In the genomic region with DNA sequence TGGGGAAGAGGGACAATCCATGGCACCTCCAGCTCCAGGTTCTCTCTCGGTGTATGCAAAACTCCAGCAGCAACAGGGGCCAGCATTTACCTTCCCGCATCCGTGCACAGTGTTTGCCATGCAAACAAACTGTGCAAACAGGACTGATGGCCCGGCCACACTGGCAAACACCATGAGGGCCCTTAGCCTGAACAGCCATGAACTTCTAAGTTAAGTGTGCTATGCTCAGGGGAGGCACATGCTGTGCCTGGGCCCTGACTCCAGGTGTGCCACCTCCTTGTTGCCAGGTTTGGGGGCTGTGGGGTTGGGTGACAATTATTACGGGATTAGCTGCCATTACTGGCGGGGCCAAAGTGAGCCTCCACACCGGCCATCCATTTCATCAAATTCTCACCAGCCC, we compare ENCODE assay signal across 1 cellular context.
A peak's percentile ranks its signal among the peaks of the same experiment; 100 is the strongest.
TF ChIP-seq lines count a peak whose summit lies in the region.

No MANE protein-coding gene starts in this region.

TF ChIP-seq in HepG2, 621 proteins besides CTCF, POLR2A, EP300 and RAD21 (continued from another document and continues in another):
- peak; percentile 35 for TF ChIP-seq ZNF883 (CRISPR knock-in tag; IDR thresholded peaks at IDR 0.05; ENCODE audit: not compliant biosample characterization)
- no peak for TF ChIP-seq SP1 (IDR thresholded peaks at IDR 0.05)
- TF ChIP-seq SP1 (CRISPR knock-in tag; IDR thresholded peaks at IDR 0.05): no peak
- TF ChIP-seq SKI (IDR thresholded peaks at IDR 0.05; ENCODE audit: partially characterized antibody): peak; percentile 91
- TF ChIP-seq ARNTL (CRISPR knock-in tag; IDR thresholded peaks at IDR 0.05): peak; percentile 70
- TF ChIP-seq ZNF543 (CRISPR knock-in tag; IDR thresholded peaks at IDR 0.05): no peak
- no peak for TF ChIP-seq GFI1 (CRISPR knock-in tag; IDR thresholded peaks at IDR 0.05; ENCODE audit: borderline replicate concordance)
- peak; percentile 32; the same call in 1 of the 2 replicates for TF ChIP-seq TFAP4 (IDR thresholded peaks at IDR 0.05; ENCODE audit: borderline replicate concordance, low read depth)
- TF ChIP-seq FIP1L1 (IDR thresholded peaks at IDR 0.05; ENCODE audit: borderline replicate concordance, insufficient read depth, low read depth, low read length): no peak
- no peak for TF ChIP-seq MTF1 (CRISPR knock-in tag; IDR thresholded peaks at IDR 0.05)
- peak; percentile 79 for TF ChIP-seq HIC2 (CRISPR knock-in tag; IDR thresholded peaks at IDR 0.05; ENCODE audit: low read depth)
- no peak for TF ChIP-seq ZNF180 (CRISPR knock-in tag; IDR thresholded peaks at IDR 0.05; ENCODE audit: borderline replicate concordance, low read depth)
- TF ChIP-seq SP2 (CRISPR knock-in tag; IDR thresholded peaks at IDR 0.05): no peak
- 0 out of 2 replicates have a peak, but pooled peaks have one; percentile 72 for TF ChIP-seq ZFP37 (CRISPR knock-in tag; IDR thresholded peaks at IDR 0.05; ENCODE audit: borderline replicate concordance)
- no peak for TF ChIP-seq ARNT2 (CRISPR knock-in tag; IDR thresholded peaks at IDR 0.05; ENCODE audit: low read depth)
- peak; percentile 76; the same call in 1 of the 2 replicates for TF ChIP-seq MTA1 (CRISPR knock-in tag; IDR thresholded peaks at IDR 0.05; ENCODE audit: borderline replicate concordance)
- no peak for TF ChIP-seq ZFP36L1 (CRISPR knock-in tag; IDR thresholded peaks at IDR 0.05)
- TF ChIP-seq, protein P1, sequence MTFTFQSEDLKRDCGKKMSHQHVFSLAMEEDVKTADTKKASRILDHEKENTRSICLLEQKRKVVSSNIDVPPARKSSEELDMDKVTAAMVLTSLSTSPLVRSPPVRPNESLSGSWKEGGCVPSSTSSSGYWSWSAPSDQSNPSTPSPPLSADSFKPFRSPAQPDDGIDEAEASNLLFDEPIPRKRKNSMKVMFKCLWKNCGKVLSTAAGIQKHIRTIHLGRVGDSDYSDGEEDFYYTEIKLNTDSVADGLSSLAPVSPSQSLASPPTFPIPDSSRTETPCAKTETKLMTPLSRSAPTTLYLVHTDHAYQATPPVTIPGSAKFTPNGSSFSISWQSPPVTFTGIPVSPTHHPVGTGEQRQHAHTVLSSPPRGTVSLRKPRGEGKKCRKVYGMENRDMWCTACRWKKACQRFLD (CRISPR knock-in tag; IDR thresholded peaks at IDR 0.05; ENCODE audit: borderline replicate concordance): no peak
- TF ChIP-seq ZNF432 (CRISPR knock-in tag; IDR thresholded peaks at IDR 0.05; ENCODE audit: borderline replicate concordance): no peak
- no peak for TF ChIP-seq CEBPG (CRISPR knock-in tag; IDR thresholded peaks at IDR 0.05)
- TF ChIP-seq DMAP1 (CRISPR knock-in tag; IDR thresholded peaks at IDR 0.05): 0 out of 2 replicates have a peak, but pooled peaks have one; percentile 31
- no peak for TF ChIP-seq NFYB (CRISPR knock-in tag; IDR thresholded peaks at IDR 0.05)
- no peak for TF ChIP-seq ZNF33A (CRISPR knock-in tag; IDR thresholded peaks at IDR 0.05; ENCODE audit: borderline replicate concordance)
- no peak for TF ChIP-seq CHD4 (IDR thresholded peaks at IDR 0.05; ENCODE audit: borderline replicate concordance, low read length)
- TF ChIP-seq DNMT1 (CRISPR knock-in tag; IDR thresholded peaks at IDR 0.05): no peak
- no peak for TF ChIP-seq NRL (CRISPR knock-in tag; IDR thresholded peaks at IDR 0.05; ENCODE audit: borderline replicate concordance)
- TF ChIP-seq, protein P2, sequence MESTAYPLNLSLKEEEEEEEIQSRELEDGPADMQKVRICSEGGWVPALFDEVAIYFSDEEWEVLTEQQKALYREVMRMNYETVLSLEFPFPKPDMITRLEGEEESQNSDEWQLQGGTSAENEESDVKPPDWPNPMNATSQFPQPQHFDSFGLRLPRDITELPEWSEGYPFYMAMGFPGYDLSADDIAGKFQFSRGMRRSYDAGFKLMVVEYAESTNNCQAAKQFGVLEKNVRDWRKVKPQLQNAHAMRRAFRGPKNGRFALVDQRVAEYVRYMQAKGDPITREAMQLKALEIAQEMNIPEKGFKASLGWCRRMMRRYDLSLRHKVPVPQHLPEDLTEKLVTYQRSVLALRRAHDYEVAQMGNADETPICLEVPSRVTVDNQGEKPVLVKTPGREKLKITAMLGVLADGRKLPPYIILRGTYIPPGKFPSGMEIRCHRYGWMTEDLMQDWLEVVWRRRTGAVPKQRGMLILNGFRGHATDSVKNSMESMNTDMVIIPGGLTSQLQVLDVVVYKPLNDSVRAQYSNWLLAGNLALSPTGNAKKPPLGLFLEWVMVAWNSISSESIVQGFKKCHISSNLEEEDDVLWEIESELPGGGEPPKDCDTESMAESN (CRISPR knock-in tag; conservative IDR thresholded peaks at IDR 0.05): no peak
- peak; percentile 64; the same call in 1 of the 2 replicates for TF ChIP-seq ZNF792 (CRISPR knock-in tag; IDR thresholded peaks at IDR 0.05)
- TF ChIP-seq MZF1 (CRISPR knock-in tag; IDR thresholded peaks at IDR 0.05; ENCODE audit: borderline replicate concordance): no peak
- no peak for TF ChIP-seq TAF1 (CRISPR knock-in tag; IDR thresholded peaks at IDR 0.05)
- TF ChIP-seq NR1H2 (CRISPR knock-in tag; IDR thresholded peaks at IDR 0.05; ENCODE audit: borderline replicate concordance, low read depth): no peak
- no peak for TF ChIP-seq ZFP41 (CRISPR knock-in tag; IDR thresholded peaks at IDR 0.05; ENCODE audit: borderline replicate concordance)
- no peak for TF ChIP-seq MED8 (CRISPR knock-in tag; IDR thresholded peaks at IDR 0.05; ENCODE audit: insufficient replicate concordance)
- no peak for TF ChIP-seq CC2D1A (CRISPR knock-in tag; IDR thresholded peaks at IDR 0.05)
- no peak for TF ChIP-seq ZBTB40 (IDR thresholded peaks at IDR 0.05)
- TF ChIP-seq ZBTB40 (CRISPR knock-in tag; IDR thresholded peaks at IDR 0.05): peak; percentile 70
- TF ChIP-seq ZNF18 (CRISPR knock-in tag; IDR thresholded peaks at IDR 0.05; ENCODE audit: insufficient replicate concordance): peak; percentile 35
- peak; percentile 43; the same call in 1 of the 2 replicates for TF ChIP-seq ZKSCAN8 (CRISPR knock-in tag; IDR thresholded peaks at IDR 0.05; ENCODE audit: borderline replicate concordance)
- TF ChIP-seq RBM39 (IDR thresholded peaks at IDR 0.05; ENCODE audit: low read depth, low read length, poor library complexity, severe bottlenecking): no peak
- no peak for TF ChIP-seq CEBPB (IDR thresholded peaks at IDR 0.05; ENCODE audit: borderline replicate concordance, low read depth, low read length)
- no peak for TF ChIP-seq ZNF280B (CRISPR knock-in tag; IDR thresholded peaks at IDR 0.05; ENCODE audit: borderline replicate concordance)
- TF ChIP-seq ZNF44 (CRISPR knock-in tag; IDR thresholded peaks at IDR 0.05): no peak
- no peak for TF ChIP-seq ZNF207 (IDR thresholded peaks at IDR 0.05; ENCODE audit: borderline replicate concordance)
- peak; percentile 56; the same call in 1 of the 2 replicates for TF ChIP-seq CBX5 (CRISPR knock-in tag; IDR thresholded peaks at IDR 0.05; ENCODE audit: borderline replicate concordance)
- no peak for TF ChIP-seq CREB1 (IDR thresholded peaks at IDR 0.05)
- TF ChIP-seq CREB1 (CRISPR knock-in tag; IDR thresholded peaks at IDR 0.05): no peak
